24 cellular contexts compared by ENCODE assay signal in genomic region chr11:126891556-126892217, GRCh38.
A peak's percentile ranks its signal among the peaks of the same experiment; 100 is the strongest.
DNase-seq lines count a peak whose midpoint lies in the region; FAIRE-seq and TF ChIP-seq lines count a peak whose summit lies in the region.
"Had no signal": no experiment of that assay in that cellular context is flagged by ENCODE, and none has a peak within 500 bp of the region (broad histone marks: within the 10 kb centered on the region; RNA-seq: fewer than 3 reads in every experiment).

No MANE protein-coding gene starts in this region.

- H3K4me1 Mint-ChIP-seq in endodermal cell: peaks cover 12% of the 10 kb centered on the region
- H3K4me1 Mint-ChIP-seq: B cell, naive B cell had no signal

- no peak overlapping the region for H2AFZ ChIP-seq in osteoblast (ENCODE audit: low read length)
- H2AFZ ChIP-seq: parathyroid adenoma had no signal

- no peak overlapping the region for H3K4me3 Mint-ChIP-seq in endodermal cell
- H3K4me3 Mint-ChIP-seq: activated naive CD4-positive, alpha-beta T cell treated with anti-CD3 and anti-CD28 coated beads for 36 hours; B cell; dendritic cell treated with granulocyte-macrophage colony-stimulating factor and Interleukin-4, amounts not matched to agents 40 ng/mL and 50 ng/mL, for 4 days; naive B cell had no signal

- peak overlapping the region; percentile 56 for H3K27ac ChIP-seq in osteoblast (ENCODE audit: low read depth, low read length)
- no peak overlapping the region for H3K27ac ChIP-seq in endodermal cell (ENCODE audit: low read depth, low read length)
- H3K27ac ChIP-seq: lower lobe of right lung, parathyroid adenoma had no signal

- TF ChIP-seq CTCF in fibroblast of the aortic adventitia (IDR thresholded peaks at IDR 0.05; ENCODE audit: insufficient read depth, low read length): no peak
- TF ChIP-seq CTCF in osteoblast (IDR thresholded peaks at IDR 0.05; ENCODE audit: extremely low read depth, low read depth, low read length): no peak
- TF ChIP-seq CTCF in endodermal cell (conservative IDR thresholded peaks at IDR 0.05): no peak
- no peak for TF ChIP-seq CTCF in BE2C (IDR thresholded peaks at IDR 0.05; ENCODE audit: low read depth, low read length)

- WGBS in endodermal cell (ENCODE audit: insufficient coverage in 1 of 2, insufficient read length in 1 of 2), 2 experiments: 89 to 97% methylated on average over 4 of the region's 4 CpGs

- no peak overlapping the region for H3K27ac Mint-ChIP-seq in endodermal cell
- H3K27ac Mint-ChIP-seq: activated naive CD4-positive, alpha-beta T cell treated with anti-CD3 and anti-CD28 coated beads for 36 hours; B cell; dendritic cell treated with granulocyte-macrophage colony-stimulating factor and Interleukin-4, amounts not matched to agents 40 ng/mL and 50 ng/mL, for 4 days; naive B cell had no signal

- no peaks in the 10 kb centered on the region for H3K27me3 ChIP-seq in osteoblast (ENCODE audit: insufficient read depth, low read length)
- no peaks in the 10 kb centered on the region for H3K27me3 ChIP-seq in endodermal cell (ENCODE audit: control insufficient read depth, insufficient read depth, low read length, poor library complexity, severe bottlenecking)
- H3K27me3 ChIP-seq in BE2C: no peaks in the 10 kb centered on the region

- H3K4me1 ChIP-seq in osteoblast (ENCODE audit: insufficient read depth, low read length) (peaks cover 24% of the 10 kb centered on the region), endodermal cell (ENCODE audit: control insufficient read depth, insufficient read depth, low read length) (no peaks in the 10 kb centered on the region), BE2C (no peaks in the 10 kb centered on the region)
- H3K4me1 ChIP-seq: parathyroid adenoma had no signal

- peaks cover 9% of the 10 kb centered on the region for H3K9me3 ChIP-seq in osteoblast (ENCODE audit: low read depth, low read length)
- peaks cover 7% of the 10 kb centered on the region for H3K9me3 ChIP-seq in endodermal cell (ENCODE audit: control insufficient read depth, low read length)
- no peaks in the 10 kb centered on the region for H3K9me3 ChIP-seq in BE2C

- H3K27me3 Mint-ChIP-seq in endodermal cell (ENCODE audit: insufficient read depth): no peaks in the 10 kb centered on the region
- H3K27me3 Mint-ChIP-seq: B cell; dendritic cell treated with granulocyte-macrophage colony-stimulating factor and Interleukin-4, amounts not matched to agents 40 ng/mL and 50 ng/mL, for 4 days had no signal

- H3K36me3 ChIP-seq in osteoblast (ENCODE audit: insufficient read depth, low read length) (no peaks in the 10 kb centered on the region), endodermal cell (ENCODE audit: control insufficient read depth, insufficient read depth, low read length) (no peaks in the 10 kb centered on the region), BE2C (no peaks in the 10 kb centered on the region)
- H3K36me3 ChIP-seq: lower lobe of right lung had no signal

- DNase-seq in ELF-1 (ENCODE audit: low read depth, low spot score) (peak; percentile 52), RCC 7860 (ENCODE audit: low spot score) (peak; percentile 7), fibroblast of the aortic adventitia (ENCODE audit: low read depth) (peak; percentile 54), osteoblast (ENCODE audit: insufficient read length, low spot score, missing footprints) (peak; percentile 69), endodermal cell (no peak), activated gamma-delta T cell (lab: John Stamatoyannopoulos, UW) (no peak), BE2C (no peak)
- no peak for DNase-seq in activated effector memory CD4-positive, alpha-beta T cell treated with Interleukin-2 at 50 U/mL for 16 hours
- DNase-seq: activated naive CD4-positive, alpha-beta T cell treated with anti-CD3 and anti-CD28 coated beads for 36 hours; glutamatergic neuron; lower lobe of right lung; MM.1S; naive B cell; NCI-H1694; NCI-H446 treated with DMSO at 0.1 percent for 48 hours; NK-92 treated with Interleukin-12 subunit alpha and Interleukin-12 subunit beta, amount 100 ng/mL, for 24 hours; RPMI8226; small intestine; stimulated activated CD8-positive, alpha-beta memory T cell treated with anti-CD3 and anti-CD28 coated beads, Interleukin-4, amount 100 ng/mL, for 48 hours had no signal

- H3K4me2 ChIP-seq in osteoblast (ENCODE audit: insufficient read depth, low read length): peak overlapping the region; percentile 46

- no peak overlapping the region for H3K9ac ChIP-seq in endodermal cell (ENCODE audit: extremely low read depth, low read length, poor library complexity, severe bottlenecking)
- H3K9ac ChIP-seq: parathyroid adenoma had no signal

- H3K36me3 Mint-ChIP-seq in endodermal cell (ENCODE audit: low read depth): no peaks in the 10 kb centered on the region
- H3K36me3 Mint-ChIP-seq: naive B cell had no signal

- H3K79me2 ChIP-seq in osteoblast (ENCODE audit: insufficient read depth, low read length): peaks cover 3% of the 10 kb centered on the region
- H3K79me2 ChIP-seq: parathyroid adenoma had no signal

- peaks cover 2% of the 10 kb centered on the region for H3K9me3 Mint-ChIP-seq in endodermal cell

- H3K4me3 ChIP-seq in fibroblast of the aortic adventitia (ENCODE audit: low read depth, low read length) (no peak overlapping the region), osteoblast (ENCODE audit: insufficient read depth, low read length) (no peak overlapping the region), endodermal cell (ENCODE audit: low read length) (no peak overlapping the region), BE2C (ENCODE audit: low read depth, low read length) (no peak overlapping the region)
- H3K4me3 ChIP-seq: lower lobe of right lung had no signal

- no peak for FAIRE-seq in RCC 7860 (lab: Jason Lieb, UNC)
- FAIRE-seq: G401.6, GM12891, small intestine had no signal

- H4K20me1 ChIP-seq in osteoblast (ENCODE audit: insufficient read depth, low read length): no peaks in the 10 kb centered on the region

Comparison
In these comparisons a context has a peak if more than half of its experiments do, and no peak if none do; other contexts are left out.
1. DNase-seq: peak in ELF-1 (single experiment), RCC 7860 (single experiment), fibroblast of the aortic adventitia (single experiment) and osteoblast (single experiment); none in endodermal cell (single experiment), activated effector memory CD4-positive, alpha-beta T cell treated with Interleukin-2 at 50 U/mL for 16 hours (single experiment), activated gamma-delta T cell (single experiment) and BE2C (single experiment).